Comparison of ENCODE assay signal across 8 cellular contexts in genomic region chr10:33010132-33011037, GRCh38. TPM values are rescaled to one million over a fixed set of nuclear protein-coding genes. Genes with fewer than 3 reads are reported as not detected.
DNase-seq lines count a peak whose midpoint lies in the region; ATAC-seq and TF ChIP-seq lines count a peak whose summit lies in the region.

No MANE protein-coding gene starts in this region.

- peak overlapping the region; percentile 14 for H2AFZ ChIP-seq in GM23338

- DNase-seq in ACHN = peak; percentile 72
- peak; percentile 75 for DNase-seq in GM23338 (ENCODE audit: low spot score)
- DNase-seq in T-helper 1 cell = peak in 3 of 5 donors; percentile 13 to 93 (median 15)
- DNase-seq in fibroblast of the aortic adventitia (ENCODE audit: low read depth) = peak; percentile 80
- DNase-seq in stimulated activated effector memory CD8-positive, alpha-beta T cell treated with anti-CD3 and anti-CD28 coated beads, Interleukin-12 subunit alpha, Interleukin-12 subunit beta, amount 100 ng/mL, for 72 hours (ENCODE audit: low spot score in 2 of 2) = no peak
- no peak for DNase-seq in OCI-M2 (lab: John Stamatoyannopoulos, UW; ENCODE audit: unreplicated experiment)

- no peaks in the 10 kb centered on the region for H3K9me2 ChIP-seq in GM23338 (ENCODE audit: insufficient read depth)

- H3K4me1 Mint-ChIP-seq in GM23338 = peaks cover 23% of the 10 kb centered on the region
- H3K4me1 Mint-ChIP-seq in stimulated activated effector memory CD8-positive, alpha-beta T cell treated with anti-CD3 and anti-CD28 coated beads, Interleukin-12 subunit alpha, Interleukin-12 subunit beta, amount 100 ng/mL, for 72 hours = peaks cover 37% of the 10 kb centered on the region

- H3K36me3 ChIP-seq in GM23338 (ENCODE audit: insufficient read depth) = no peaks in the 10 kb centered on the region

- H3K4me2 ChIP-seq in GM23338 = 0 out of 2 replicates have a peak overlapping the region, but pooled peaks have one; percentile 4

- no peak overlapping the region for H3K4me3 ChIP-seq in GM23338
- H3K4me3 ChIP-seq in fibroblast of the aortic adventitia (ENCODE audit: low read depth, low read length) = no peak overlapping the region

- TF ChIP-seq CTCF in GM23338 (conservative IDR thresholded peaks at IDR 0.05; ENCODE audit: low read depth in 2 of 2) (peak; percentile 48 to 65), fibroblast of the aortic adventitia (IDR thresholded peaks at IDR 0.05; ENCODE audit: insufficient read depth, low read length) (peak; percentile 73)

- ATAC-seq in GM23338 (peak; percentile 53), GM18867 (IDR thresholded peaks at IDR 0.05; ENCODE audit: unreplicated experiment) (no peak), HG03196 (IDR thresholded peaks at IDR 0.05; ENCODE audit: unreplicated experiment) (no peak)
- peak; percentile 62 for ATAC-seq in stimulated activated effector memory CD8-positive, alpha-beta T cell treated with anti-CD3 and anti-CD28 coated beads, Interleukin-12 subunit alpha, Interleukin-12 subunit beta, amount 100 ng/mL, for 72 hours

- no peaks in the 10 kb centered on the region; the same call in 2 of the 3 replicates for H3K9me3 Mint-ChIP-seq in GM23338
- no peaks in the 10 kb centered on the region for H3K9me3 Mint-ChIP-seq in stimulated activated effector memory CD8-positive, alpha-beta T cell treated with anti-CD3 and anti-CD28 coated beads, Interleukin-12 subunit alpha, Interleukin-12 subunit beta, amount 100 ng/mL, for 72 hours

- no peak overlapping the region for H3K27ac ChIP-seq in GM23338 (ENCODE audit: low read depth)

- peaks cover 15% of the 10 kb centered on the region for H3K4me1 ChIP-seq in GM23338 (ENCODE audit: insufficient read depth)

- H3K36me3 Mint-ChIP-seq in GM23338 (ENCODE audit: low read depth) = no peaks in the 10 kb centered on the region
- H3K36me3 Mint-ChIP-seq in stimulated activated effector memory CD8-positive, alpha-beta T cell treated with anti-CD3 and anti-CD28 coated beads, Interleukin-12 subunit alpha, Interleukin-12 subunit beta, amount 100 ng/mL, for 72 hours = no peaks in the 10 kb centered on the region

- no peaks in the 10 kb centered on the region for H4K20me1 ChIP-seq in GM23338 (replicated peaks; ENCODE audit: insufficient read depth)

- peaks cover 5% of the 10 kb centered on the region for H3K27me3 Mint-ChIP-seq in GM23338 (ENCODE audit: insufficient read depth, low read depth, poor library complexity)

- peak overlapping the region; percentile 51 for H3K27ac Mint-ChIP-seq in GM23338
- H3K27ac Mint-ChIP-seq in stimulated activated effector memory CD8-positive, alpha-beta T cell treated with anti-CD3 and anti-CD28 coated beads, Interleukin-12 subunit alpha, Interleukin-12 subunit beta, amount 100 ng/mL, for 72 hours = peak overlapping the region; percentile 80

- no peak overlapping the region for H3K4me3 Mint-ChIP-seq in GM23338
- peak overlapping the region; percentile 54 for H3K4me3 Mint-ChIP-seq in stimulated activated effector memory CD8-positive, alpha-beta T cell treated with anti-CD3 and anti-CD28 coated beads, Interleukin-12 subunit alpha, Interleukin-12 subunit beta, amount 100 ng/mL, for 72 hours

- H3K79me2 ChIP-seq in GM23338 (replicated peaks; ENCODE audit: insufficient read depth) = no peaks in the 10 kb centered on the region

- H3F3A ChIP-seq in GM23338 (replicated peaks; ENCODE audit: low read depth) = no peaks in the 10 kb centered on the region

- in situ Hi-C loops in ACHN (cut with HindIII; ENCODE audit: low pct_ligation_motif_present, low pct_unique_long_range_greater_than_20kb, low sequenced_read_pairs) = no loop called here

- H3K27me3 ChIP-seq in GM23338 (ENCODE audit: insufficient read depth) = no peaks in the 10 kb centered on the region

TF ChIP-seq in GM23338, 12 proteins besides CTCF, POLR2A, EP300 and RAD21:
- TF ChIP-seq ZNF114 (CRISPR knock-in tag; IDR thresholded peaks at IDR 0.05) (no peak), NANOG (IDR thresholded peaks at IDR 0.05; ENCODE audit: borderline replicate concordance) (0 out of 2 replicates have a peak, but pooled peaks have one; percentile 7)
TF ChIP-seq in GM23338: peak in this region for 1.

RNA-seq across cellular contexts. Expression of gene ITGB1, which starts 52.4 kb away (rescaled TPM):
- total RNA-seq in GM23338 (2014; rRNA removed; shearing (Covaris generic)) = 439 and 441 TPM in 2 replicates
- polyA plus RNA-seq in GM23338 (2016; fragmentation: Nextera tagmentation; extraction: Ambion mirVana) = 309 and 317 TPM in 2 replicates
- total RNA-seq in fibroblast of the aortic adventitia (ENCODE audit: low replicate concordance) = 2,201 and 3,050 TPM in 2 replicates

Comparison
In these comparisons a context has a peak if more than half of its experiments do, and no peak if none do; other contexts are left out.
1. DNase-seq: peak in ACHN (single experiment), GM23338 (single experiment), T-helper 1 cell (3 of 5) and fibroblast of the aortic adventitia (single experiment); none in stimulated activated effector memory CD8-positive, alpha-beta T cell treated with anti-CD3 and anti-CD28 coated beads, Interleukin-12 subunit alpha, Interleukin-12 subunit beta, amount 100 ng/mL, for 72 hours (0 of 2) and OCI-M2 (single experiment).
2. ATAC-seq: peak in GM23338 (single experiment) and stimulated activated effector memory CD8-positive, alpha-beta T cell treated with anti-CD3 and anti-CD28 coated beads, Interleukin-12 subunit alpha, Interleukin-12 subunit beta, amount 100 ng/mL, for 72 hours (single experiment); none in GM18867 (single experiment) and HG03196 (single experiment).